ENCODE assay signal across 11 cellular contexts in genomic region chr11:76151561-76152085, GRCh38. TPM values are rescaled to one million over a fixed set of nuclear protein-coding genes. Genes with fewer than 3 reads are reported as not detected.
DNase-seq lines count a peak whose midpoint lies in the region; ATAC-seq, FAIRE-seq and TF ChIP-seq lines count a peak whose summit lies in the region.
"Had no signal": no experiment of that assay in that cellular context is flagged by ENCODE, and none has a peak within 500 bp of the region (broad histone marks: within the 10 kb centered on the region; RNA-seq: fewer than 3 reads in every experiment).

No MANE protein-coding gene starts in this region.

- H3K9ac ChIP-seq in keratinocyte (ENCODE audit: control insufficient read depth, extremely low read depth, insufficient read depth, low read length), result peak overlapping the region; percentile 2

- H3K9me1 ChIP-seq in keratinocyte (ENCODE audit: control insufficient read depth, extremely low read depth, insufficient read depth, low read length), result no peaks in the 10 kb centered on the region

- TF ChIP-seq CTCF in PC-9 (conservative IDR thresholded peaks at IDR 0.05) (no peak), keratinocyte (optimal IDR thresholded peaks at IDR 0.05 in 1 of 3, IDR thresholded peaks at IDR 0.05 in 1 of 3, conservative IDR thresholded peaks at IDR 0.05 in 1 of 3; ENCODE audit: extremely low read depth in 1 of 3, insufficient read depth in 2 of 3, low read length in 3 of 3) (no peak)

- H4K20me1 ChIP-seq in PC-9 (ENCODE audit: insufficient read depth) (no peaks in the 10 kb centered on the region), keratinocyte (ENCODE audit: control insufficient read depth, extremely low read depth, insufficient read depth, low read length) (no peaks in the 10 kb centered on the region)

- H3K79me2 ChIP-seq in PC-9 (ENCODE audit: low read depth) (no peaks in the 10 kb centered on the region), keratinocyte (ENCODE audit: control insufficient read depth, insufficient read depth, low read length) (no peaks in the 10 kb centered on the region)

- H3K4me2 ChIP-seq in PC-9 (peak overlapping the region; percentile 60), keratinocyte (ENCODE audit: control insufficient read depth, extremely low read depth, insufficient read depth, low read depth, low read length) (peak overlapping the region; percentile 68)

- H3K27ac ChIP-seq in PC-9 (peak overlapping the region; percentile 88), keratinocyte (ENCODE audit: control insufficient read depth, insufficient read depth, low read length) (no peak overlapping the region)
- H3K27ac ChIP-seq: VCaP had no signal

- H3K4me3 ChIP-seq in PC-9 (no peak overlapping the region), keratinocyte (ENCODE audit: control insufficient read depth in 2 of 3, extremely low read depth in 1 of 3, insufficient read depth in 2 of 3, low read depth in 1 of 3, low read length in 3 of 3) (peak overlapping the region in 1 of 3 experiments; percentile 11)

- H3K9me2 ChIP-seq in PC-9 (ENCODE audit: insufficient read depth), result no peaks in the 10 kb centered on the region

- POLR2A ChIA-PET in PC-9 (lab: Charles Lee; ENCODE audit: unreplicated experiment), result no interaction called here

- dilution Hi-C loops in keratinocyte (cut with MboI; ENCODE audit: extremely low pct_ligation_motif_present, low sequenced_read_pairs), result no loop called here

- BruUV-seq in PC-9 (replicated peaks; lab: Mats Ljungman, UMichigan), result no TSS peak

- H3K27me3 ChIP-seq in PC-9 (ENCODE audit: insufficient read depth, low read depth) (no peaks in the 10 kb centered on the region), keratinocyte (ENCODE audit: control insufficient read depth, extremely low read depth, insufficient read depth, low read length) (no peaks in the 10 kb centered on the region)

- H2AFZ ChIP-seq in PC-9, result no peak overlapping the region
- peak overlapping the region; percentile 2 for H2AFZ ChIP-seq in keratinocyte (ENCODE audit: control insufficient read depth, low read length)

- intact Hi-C loops in PC-9 (cut with micrococcal nuclease; ENCODE audit: unreplicated experiment), result loop anchor here (1.0 to 5.0 kb wide), 5 partner anchors 119 to 349 kb away; partner anchors contain the start of gene UVRAG

- no peaks in the 10 kb centered on the region for H3K9me3 ChIP-seq in PC-9 (ENCODE audit: insufficient read depth, low read depth)
- H3K9me3 ChIP-seq in keratinocyte (ENCODE audit: control insufficient read depth, low read depth, low read length), result no peaks in the 10 kb centered on the region

- H3K36me3 ChIP-seq in PC-9 (ENCODE audit: low read depth) (no peaks in the 10 kb centered on the region), keratinocyte (ENCODE audit: control insufficient read depth in 2 of 2, extremely low read depth in 1 of 2, insufficient read depth in 2 of 2, low read length in 2 of 2) (no peaks in the 10 kb centered on the region)

- H3F3A ChIP-seq in PC-9 (ENCODE audit: insufficient read depth, low read depth), result peaks cover 29% of the 10 kb centered on the region

- CTCF ChIA-PET in PC-9 (lab: Charles Lee), result interaction anchor here (1.0 to 1.5 kb wide), 6 partner anchors 56 to 355 kb away, joined by 3 to 12 read pairs (median 5); no protein-coding TSS in a partner anchor

- H3K4me1 ChIP-seq in PC-9 (replicated peaks; ENCODE audit: insufficient read depth) (peaks cover 37% of the 10 kb centered on the region), keratinocyte (ENCODE audit: control insufficient read depth, extremely low read depth, insufficient read depth, low read length) (peaks cover 17% of the 10 kb centered on the region)

- FAIRE-seq in keratinocyte (lab: Jason Lieb, UNC), result no peak
- FAIRE-seq: frontal cortex had no signal

- DNase-seq in 8988T (peak; percentile 32), DMS79 (lab: John Stamatoyannopoulos, UW) (peak; percentile 26), PC-9 (peak; percentile 29 to 78), keratinocyte (ENCODE audit: low read depth, low spot score) (no peak), nucleus accumbens (lab: John Stamatoyannopoulos, UW) (no peak), NOMO-1 treated with dmso at 0.1 percent for 144 hours (lab: John Stamatoyannopoulos, UW; ENCODE audit: unreplicated experiment) (no peak), dermis blood vessel endothelial cell (no peak)
- DNase-seq: NCI-H524 had no signal

- no peak for ATAC-seq in HG03439 (IDR thresholded peaks at IDR 0.05; ENCODE audit: unreplicated experiment)

RNA-seq across cellular contexts. Expression of gene WNT11, which starts 54.7 kb away (rescaled TPM):
- total RNA-seq in PC-9 (2021) (3.2 TPM in 1 of 2 replicates, not detected in the other), dermis blood vessel endothelial cell (0.09 TPM in 1 of 2 replicates, not detected in the other)
- polyA plus RNA-seq in keratinocyte, result 0.08 TPM in 1 of 3 replicates, not detected in the others
- not detected for polyA plus RNA-seq in keratinocyte (2011; ENCODE audit: low read depth)
- polyA plus RNA-seq in keratinocyte (2011; cell fraction: cytosol; rRNA removed), result 0.06 and 0.10 TPM in 2 replicates
- polyA plus RNA-seq in keratinocyte (2011; cell fraction: nucleus; rRNA removed), result 0.09 and 0.27 TPM in 2 replicates
- 0.06 and 0.10 TPM in 2 replicates for polyA plus RNA-seq in keratinocyte (2012; ENCODE audit: low replicate concordance)
- not detected in 3 replicates for polyA minus RNA-seq in keratinocyte
- not detected for polyA minus RNA-seq in keratinocyte (2011; cell fraction: cytosol; rRNA and poly(A)+ RNA removed)
- not detected in 2 replicates for polyA minus RNA-seq in keratinocyte (2011; cell fraction: nucleus; rRNA and poly(A)+ RNA removed)

Comparison
In these comparisons a context has a peak if more than half of its experiments do, and no peak if none do; other contexts are left out.
1. DNase-seq: peak in 8988T (single experiment), DMS79 (single experiment) and PC-9 (2 of 2); none in keratinocyte (single experiment), nucleus accumbens (0 of 56), NOMO-1 treated with dmso at 0.1 percent for 144 hours (single experiment) and dermis blood vessel endothelial cell (single experiment).